Comparison of ENCODE assay signal across 8 cellular contexts in genomic region chr17:2709173-2709661, GRCh38. TPM values are rescaled to one million over a fixed set of nuclear protein-coding genes. Genes with fewer than 3 reads are reported as not detected.
A peak's percentile ranks its signal among the peaks of the same experiment; 100 is the strongest.
DNase-seq lines count a peak whose midpoint lies in the region; ATAC-seq and TF ChIP-seq lines count a peak whose summit lies in the region.

No MANE protein-coding gene starts in this region.

- TF ChIP-seq POLR2A in testis (IDR thresholded peaks at IDR 0.05) = no peak

- H3K9me3 Mint-ChIP-seq in stimulated activated naive CD8-positive, alpha-beta T cell treated with anti-CD3 and anti-CD28 coated beads, Interleukin-15, Interleukin-2, amounts not matched to agents 100 ng/mL and 50 ng/mL, for 24 hours = no peaks in the 10 kb centered on the region

- DNase-seq in stimulated activated naive CD8-positive, alpha-beta T cell treated with anti-CD3 and anti-CD28 coated beads, Interleukin-15, Interleukin-2, amounts not matched to agents 100 U/mL and 50 U/mL, for 24 hours = no peak
- DNase-seq in RPMI8226 = peak; percentile 71
- DNase-seq in hepatocyte (ENCODE audit: low spot score) = peak; percentile 48
- peak; percentile 77 for DNase-seq in testis
- no peak for DNase-seq in KG1 (lab: John Stamatoyannopoulos, UW)
- DNase-seq in activated gamma-delta T cell treated with Interleukin-2 at 50 U/mL for 16 hours = no peak
- no peak for DNase-seq in stimulated activated CD4-positive, alpha-beta T cell treated with anti-CD3 and anti-CD28 coated beads, Interleukin-2, amount 100 ng/mL, for 24 hours

- peaks cover 65% of the 10 kb centered on the region for H3K79me2 ChIP-seq in hepatocyte

- H3K9me3 ChIP-seq in hepatocyte (ENCODE audit: low read depth) (no peaks in the 10 kb centered on the region), testis (no peaks in the 10 kb centered on the region)

- H3K36me3 Mint-ChIP-seq in stimulated activated naive CD8-positive, alpha-beta T cell treated with anti-CD3 and anti-CD28 coated beads, Interleukin-15, Interleukin-2, amounts not matched to agents 100 ng/mL and 50 ng/mL, for 24 hours (ENCODE audit: low read depth) = peaks cover 25% of the 10 kb centered on the region

- ATAC-seq in stimulated activated naive CD8-positive, alpha-beta T cell treated with anti-CD3 and anti-CD28 coated beads, Interleukin-15, Interleukin-2, amounts not matched to agents 100 U/mL and 50 U/mL, for 24 hours = no peak

- peak overlapping the region; percentile 96 for H3K4me2 ChIP-seq in hepatocyte

- H3K4me1 Mint-ChIP-seq in stimulated activated naive CD8-positive, alpha-beta T cell treated with anti-CD3 and anti-CD28 coated beads, Interleukin-15, Interleukin-2, amounts not matched to agents 100 ng/mL and 50 ng/mL, for 24 hours (ENCODE audit: low read depth) = peaks cover 46% of the 10 kb centered on the region

- H3K27ac ChIP-seq in hepatocyte = peak overlapping the region; percentile 55
- H3K27ac ChIP-seq in testis = peak overlapping the region; percentile 29 to 62

- TF ChIP-seq CTCF in hepatocyte (IDR thresholded peaks at IDR 0.05; ENCODE audit: poor library complexity) (no peak), testis (IDR thresholded peaks at IDR 0.05) (no peak)

- no peaks in the 10 kb centered on the region for H3K27me3 ChIP-seq in hepatocyte
- H3K27me3 ChIP-seq in testis = no peaks in the 10 kb centered on the region

- H2AFZ ChIP-seq in hepatocyte = no peak overlapping the region

- H3K27ac Mint-ChIP-seq in stimulated activated naive CD8-positive, alpha-beta T cell treated with anti-CD3 and anti-CD28 coated beads, Interleukin-15, Interleukin-2, amounts not matched to agents 100 ng/mL and 50 ng/mL, for 24 hours = peak overlapping the region; percentile 96

- peaks cover 51% of the 10 kb centered on the region for H4K20me1 ChIP-seq in hepatocyte (ENCODE audit: insufficient read depth, poor library complexity, severe bottlenecking)

- H3K36me3 ChIP-seq in hepatocyte (replicated peaks; ENCODE audit: insufficient read depth, low read depth) (no peaks in the 10 kb centered on the region), testis (ENCODE audit: low read depth, missing control alignments) (no peaks in the 10 kb centered on the region)

- H3K4me1 ChIP-seq in hepatocyte (ENCODE audit: insufficient read depth) (peaks cover 42% of the 10 kb centered on the region), testis (peaks cover 45% of the 10 kb centered on the region)

- no peaks in the 10 kb centered on the region for H3K27me3 Mint-ChIP-seq in stimulated activated naive CD8-positive, alpha-beta T cell treated with anti-CD3 and anti-CD28 coated beads, Interleukin-15, Interleukin-2, amounts not matched to agents 100 ng/mL and 50 ng/mL, for 24 hours

- no peak overlapping the region for H3K4me3 ChIP-seq in hepatocyte
- no peak overlapping the region for H3K4me3 ChIP-seq in testis

- intact Hi-C loops in testis (cut with DNase I; ENCODE audit: low total_unique reads) = no loop called here

- peak overlapping the region; percentile 97 for H3K4me3 Mint-ChIP-seq in stimulated activated naive CD8-positive, alpha-beta T cell treated with anti-CD3 and anti-CD28 coated beads, Interleukin-15, Interleukin-2, amounts not matched to agents 100 ng/mL and 50 ng/mL, for 24 hours

- H3K9me2 ChIP-seq in hepatocyte (replicated peaks; ENCODE audit: insufficient read depth) = no peaks in the 10 kb centered on the region

- WGBS in hepatocyte (ENCODE audit: low lambda C conversion rate, missing lambda C conversion rate) = 66% methylated on average over 10 of the region's 10 CpGs
- 51 to 52% methylated on average over 3 to 10 of the region's 10 CpGs for WGBS in testis, 2 donors

RNA-seq across cellular contexts. Expression of gene CLUH, which starts 2.3 kb away (rescaled TPM):
- total RNA-seq in hepatocyte (28.7 and 45.5 TPM in 2 replicates), testis (100 to 1,000 TPM; 173 to 183 TPM)
- polyA plus RNA-seq in hepatocyte (50.2 and 54.4 TPM in 2 replicates), testis (ENCODE audit: insufficient read depth, low read depth, low replicate concordance) (60.1 TPM)

RNA-seq across cellular contexts. Expression of gene CCDC92B, which starts 40.2 kb away (rescaled TPM):
- 0.12 TPM in 1 of 2 replicates, not detected in the other for total RNA-seq in hepatocyte
- polyA plus RNA-seq in hepatocyte = 0.10 TPM in 1 of 2 replicates, not detected in the other
- 1 to 10 TPM; 3.9 to 4.0 TPM for total RNA-seq in testis
- 2.2 TPM for polyA plus RNA-seq in testis (ENCODE audit: insufficient read depth, low read depth, low replicate concordance)

Comparison
In these comparisons a context has a peak if more than half of its experiments do, and no peak if none do; other contexts are left out.
1. DNase-seq: peak in RPMI8226 (single experiment), hepatocyte (single experiment) and testis (single experiment); none in stimulated activated naive CD8-positive, alpha-beta T cell treated with anti-CD3 and anti-CD28 coated beads, Interleukin-15, Interleukin-2, amounts not matched to agents 100 U/mL and 50 U/mL, for 24 hours (single experiment), KG1 (single experiment), activated gamma-delta T cell treated with Interleukin-2 at 50 U/mL for 16 hours (single experiment) and stimulated activated CD4-positive, alpha-beta T cell treated with anti-CD3 and anti-CD28 coated beads, Interleukin-2, amount 100 ng/mL, for 24 hours (0 of 2).